Comparison of ENCODE assay signal across 1 cellular context in the genomic region with DNA sequence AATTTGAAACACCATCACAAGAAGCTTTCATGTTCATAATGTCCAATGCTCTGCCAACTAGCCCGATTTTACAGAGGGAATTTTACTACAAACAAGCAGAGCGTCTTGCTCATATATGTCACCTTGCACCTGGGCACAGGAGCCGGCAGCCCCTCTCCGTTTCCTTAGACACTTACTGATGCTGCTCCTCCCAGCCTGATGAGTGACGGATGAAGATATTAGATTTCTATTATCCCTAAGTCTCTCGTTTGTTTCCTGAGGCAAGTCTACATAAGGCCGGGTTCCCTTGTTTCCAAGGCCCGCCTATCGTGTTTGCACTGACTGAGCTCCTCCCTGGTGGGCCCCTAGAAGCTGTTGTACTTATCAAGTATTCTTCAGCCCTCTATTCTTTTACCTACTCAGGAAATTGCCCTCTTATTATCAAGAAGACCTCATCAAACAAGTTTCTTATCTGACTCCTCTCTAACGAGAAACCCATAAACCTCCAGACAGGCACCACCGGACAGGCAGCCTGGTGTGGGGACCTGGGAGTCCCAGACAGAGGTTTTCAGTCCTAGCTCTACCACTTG.
TF ChIP-seq lines count a peak whose summit lies in the region.

No MANE protein-coding gene starts in this region.

TF ChIP-seq in HEK293, 187 proteins besides CTCF, POLR2A, EP300 and RAD21 (continued from another document):
- TF ChIP-seq, protein P1, sequence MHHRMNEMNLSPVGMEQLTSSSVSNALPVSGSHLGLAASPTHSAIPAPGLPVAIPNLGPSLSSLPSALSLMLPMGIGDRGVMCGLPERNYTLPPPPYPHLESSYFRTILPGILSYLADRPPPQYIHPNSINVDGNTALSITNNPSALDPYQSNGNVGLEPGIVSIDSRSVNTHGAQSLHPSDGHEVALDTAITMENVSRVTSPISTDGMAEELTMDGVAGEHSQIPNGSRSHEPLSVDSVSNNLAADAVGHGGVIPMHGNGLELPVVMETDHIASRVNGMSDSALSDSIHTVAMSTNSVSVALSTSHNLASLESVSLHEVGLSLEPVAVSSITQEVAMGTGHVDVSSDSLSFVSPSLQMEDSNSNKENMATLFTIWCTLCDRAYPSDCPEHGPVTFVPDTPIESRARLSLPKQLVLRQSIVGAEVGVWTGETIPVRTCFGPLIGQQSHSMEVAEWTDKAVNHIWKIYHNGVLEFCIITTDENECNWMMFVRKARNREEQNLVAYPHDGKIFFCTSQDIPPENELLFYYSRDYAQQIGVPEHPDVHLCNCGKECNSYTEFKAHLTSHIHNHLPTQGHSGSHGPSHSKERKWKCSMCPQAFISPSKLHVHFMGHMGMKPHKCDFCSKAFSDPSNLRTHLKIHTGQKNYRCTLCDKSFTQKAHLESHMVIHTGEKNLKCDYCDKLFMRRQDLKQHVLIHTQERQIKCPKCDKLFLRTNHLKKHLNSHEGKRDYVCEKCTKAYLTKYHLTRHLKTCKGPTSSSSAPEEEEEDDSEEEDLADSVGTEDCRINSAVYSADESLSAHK (tag by site-specific recombination; IDR thresholded peaks at IDR 0.05): 0 out of 2 replicates have a peak, but pooled peaks have one; percentile 37
- TF ChIP-seq GLI4 (tag by site-specific recombination; IDR thresholded peaks at IDR 0.05): no peak
- TF ChIP-seq ZNF112 (tag by site-specific recombination; IDR thresholded peaks at IDR 0.05): no peak
- no peak for TF ChIP-seq HOXA7 (CRISPR knock-in tag; IDR thresholded peaks at IDR 0.05; ENCODE audit: borderline replicate concordance)
- peak; percentile 74 for TF ChIP-seq ZNF335 (tag by site-specific recombination; conservative IDR thresholded peaks at IDR 0.05)
- TF ChIP-seq, protein P2, sequence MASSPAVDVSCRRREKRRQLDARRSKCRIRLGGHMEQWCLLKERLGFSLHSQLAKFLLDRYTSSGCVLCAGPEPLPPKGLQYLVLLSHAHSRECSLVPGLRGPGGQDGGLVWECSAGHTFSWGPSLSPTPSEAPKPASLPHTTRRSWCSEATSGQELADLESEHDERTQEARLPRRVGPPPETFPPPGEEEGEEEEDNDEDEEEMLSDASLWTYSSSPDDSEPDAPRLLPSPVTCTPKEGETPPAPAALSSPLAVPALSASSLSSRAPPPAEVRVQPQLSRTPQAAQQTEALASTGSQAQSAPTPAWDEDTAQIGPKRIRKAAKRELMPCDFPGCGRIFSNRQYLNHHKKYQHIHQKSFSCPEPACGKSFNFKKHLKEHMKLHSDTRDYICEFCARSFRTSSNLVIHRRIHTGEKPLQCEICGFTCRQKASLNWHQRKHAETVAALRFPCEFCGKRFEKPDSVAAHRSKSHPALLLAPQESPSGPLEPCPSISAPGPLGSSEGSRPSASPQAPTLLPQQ (tag by site-specific recombination; IDR thresholded peaks at IDR 0.05): peak; percentile 90
- 0 out of 2 replicates have a peak, but pooled peaks have one; percentile 15 for TF ChIP-seq GLIS2 (tag by site-specific recombination; IDR thresholded peaks at IDR 0.05)
- no peak for TF ChIP-seq ZNF350 (tag by site-specific recombination; IDR thresholded peaks at IDR 0.05)
